Comparison of ENCODE assay signal across 22 cellular contexts in the genomic region with DNA sequence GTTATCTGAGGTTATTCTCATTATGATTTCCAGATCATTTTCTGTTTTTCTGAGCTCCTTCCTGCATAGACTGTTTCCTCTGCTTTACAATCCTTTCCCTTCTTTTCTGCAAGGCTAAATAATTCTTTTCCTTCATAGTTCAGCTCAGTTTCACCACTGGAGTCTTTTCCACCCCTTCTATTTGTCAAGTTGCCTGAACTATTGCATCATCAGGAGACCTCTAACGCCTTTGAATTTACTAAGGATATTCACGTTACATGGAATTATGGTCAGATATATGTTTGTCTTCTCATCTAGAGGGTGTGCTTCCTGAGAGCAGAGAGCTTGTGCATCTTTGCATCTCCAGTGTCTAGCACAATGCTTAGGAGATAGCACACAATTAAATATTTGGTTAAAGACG.
"Had no signal": no experiment of that assay in that cellular context is flagged by ENCODE, and none has a peak within 500 bp of the region (broad histone marks: within the 10 kb centered on the region; RNA-seq: fewer than 3 reads in every experiment).

No MANE protein-coding gene starts in this region.

- H3K36me3 ChIP-seq: esophagus squamous epithelium, lower lobe of right lung, neural progenitor cell, prostate gland, right atrium auricular region, sigmoid colon, spleen, thoracic aorta, tibial nerve, upper lobe of left lung had no signal

- H3K4me1 ChIP-seq: esophagus squamous epithelium, lower lobe of right lung, neural progenitor cell, prostate gland, right atrium auricular region, sigmoid colon, spleen, tibial nerve, upper lobe of left lung had no signal

- H2AFZ ChIP-seq: neural progenitor cell had no signal

- H3K27me3 Mint-ChIP-seq: stimulated activated naive B cell treated with anti-CD40 and anti-IgM and Interleukin-4, amounts not matched to agents 10 μg/mL and 1 μg/mL and 100 μg/mL, for 72 hours; stimulated activated naive CD8-positive, alpha-beta T cell treated with anti-CD3 and anti-CD28 coated beads, Interleukin-15, Interleukin-2, amounts not matched to agents 100 ng/mL and 50 ng/mL, for 24 hours had no signal

- ATAC-seq: left ventricle myocardium superior; lower lobe of right lung; natural killer cell; stimulated activated naive B cell treated with anti-CD40 and anti-IgM and Interleukin-4, amounts not matched to agents 10 μg/mL and 1 μg/mL and 100 μg/mL, for 72 hours had no signal

- H3K4me3 ChIP-seq: coronary artery, esophagus squamous epithelium, lower lobe of right lung, neural progenitor cell, prostate gland, right atrium auricular region, sigmoid colon, spleen, thoracic aorta, tibial nerve, upper lobe of left lung had no signal

- H3K36me3 Mint-ChIP-seq: natural killer cell; neural progenitor cell; stimulated activated naive B cell treated with anti-CD40 and anti-IgM and Interleukin-4, amounts not matched to agents 10 μg/mL and 1 μg/mL and 100 μg/mL, for 72 hours had no signal

- H3K9me3 Mint-ChIP-seq: neural progenitor cell had no signal

- FAIRE-seq: endothelial cell of umbilical vein, frontal cortex, keratinocyte, urothelium cell line had no signal

- DNase-seq: dermis blood vessel endothelial cell; effector memory CD4-positive, alpha-beta T cell; esophagus squamous epithelium; left ventricle myocardium superior; lower lobe of right lung; natural killer cell; sigmoid colon; spleen; stimulated activated CD4-positive, alpha-beta T cell treated with anti-CD3 and anti-CD28 coated beads, Interleukin-2, amount 100 ng/mL, for 48 hours; stimulated activated naive B cell treated with anti-CD40 and anti-IgM and Interleukin-4, amounts not matched to agents 10 μg/mL and 1 μg/mL and 100 μg/mL, for 72 hours; upper lobe of left lung had no signal

- H3K4me3 Mint-ChIP-seq: natural killer cell; neural progenitor cell; stimulated activated naive B cell treated with anti-CD40 and anti-IgM and Interleukin-4, amounts not matched to agents 10 μg/mL and 1 μg/mL and 100 μg/mL, for 72 hours; stimulated activated naive CD8-positive, alpha-beta T cell treated with anti-CD3 and anti-CD28 coated beads, Interleukin-15, Interleukin-2, amounts not matched to agents 100 ng/mL and 50 ng/mL, for 24 hours had no signal

- H3K9me3 ChIP-seq: esophagus squamous epithelium, lower lobe of right lung, prostate gland, right atrium auricular region, sigmoid colon, spleen, thoracic aorta, tibial nerve, upper lobe of left lung had no signal

- H3K27ac Mint-ChIP-seq: natural killer cell; neural progenitor cell; stimulated activated naive B cell treated with anti-CD40 and anti-IgM and Interleukin-4, amounts not matched to agents 10 μg/mL and 1 μg/mL and 100 μg/mL, for 72 hours; stimulated activated naive CD8-positive, alpha-beta T cell treated with anti-CD3 and anti-CD28 coated beads, Interleukin-15, Interleukin-2, amounts not matched to agents 100 ng/mL and 50 ng/mL, for 24 hours had no signal

- H3K27ac ChIP-seq: coronary artery, esophagus squamous epithelium, lower lobe of right lung, neural progenitor cell, prostate gland, right atrium auricular region, sigmoid colon, spleen, thoracic aorta, tibial nerve, upper lobe of left lung had no signal

- H3K27me3 ChIP-seq: esophagus squamous epithelium, neural progenitor cell, right atrium auricular region, sigmoid colon, spleen, tibial nerve, upper lobe of left lung had no signal

- H3K4me2 ChIP-seq: neural progenitor cell had no signal

- H3K9ac ChIP-seq: neural progenitor cell had no signal

- H3K4me1 Mint-ChIP-seq: natural killer cell; stimulated activated naive B cell treated with anti-CD40 and anti-IgM and Interleukin-4, amounts not matched to agents 10 μg/mL and 1 μg/mL and 100 μg/mL, for 72 hours had no signal
